9 cellular contexts compared by ENCODE assay signal in the genomic region with DNA sequence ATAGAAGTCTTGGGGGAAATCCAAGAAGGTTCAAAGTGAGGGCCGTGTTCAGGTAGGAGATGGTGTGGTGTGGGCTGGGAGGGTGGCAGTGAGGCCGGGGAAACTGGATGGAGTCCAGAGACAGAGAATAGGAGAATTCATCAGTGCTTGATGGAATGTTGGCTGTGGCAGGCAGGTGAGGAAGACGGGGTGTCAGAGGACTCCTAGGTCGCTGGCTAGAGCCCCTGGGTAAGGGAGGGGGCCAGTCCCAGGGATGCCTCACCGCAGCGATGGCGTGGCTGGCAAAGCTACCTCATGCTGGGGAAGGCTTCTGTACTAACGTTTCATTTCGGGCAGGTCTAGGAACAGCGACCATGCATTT.
A peak's percentile ranks its signal among the peaks of the same experiment; 100 is the strongest.
DNase-seq lines count a peak whose midpoint lies in the region; ATAC-seq and TF ChIP-seq lines count a peak whose summit lies in the region.
"Had no signal": no experiment of that assay in that cellular context is flagged by ENCODE, and none has a peak within 500 bp of the region (broad histone marks: within the 10 kb centered on the region; RNA-seq: fewer than 3 reads in every experiment).

No MANE protein-coding gene starts in this region.

- H2AFZ ChIP-seq in PC-9: no peak overlapping the region
- H2AFZ ChIP-seq in neural progenitor cell (replicated peaks): peak overlapping the region; percentile 85

- H3K27me3 Mint-ChIP-seq in CD4-positive, CD25-positive, alpha-beta regulatory T cell: peaks cover 16% of the 10 kb centered on the region
- H3K27me3 Mint-ChIP-seq in endodermal cell (ENCODE audit: insufficient read depth): peaks cover 23% of the 10 kb centered on the region
- H3K27me3 Mint-ChIP-seq in neural progenitor cell (ENCODE audit: insufficient read depth, low read depth): peaks cover 12% of the 10 kb centered on the region

- H3K4me3 Mint-ChIP-seq in CD4-positive, CD25-positive, alpha-beta regulatory T cell: peak overlapping the region in 2 of 4 donors; percentile 77 to 88
- H3K4me3 Mint-ChIP-seq in endodermal cell: peak overlapping the region; percentile 79
- H3K4me3 Mint-ChIP-seq in neural progenitor cell: peak overlapping the region; percentile 84

- no peak overlapping the region for H3K27ac ChIP-seq in CD4-positive, CD25-positive, alpha-beta regulatory T cell (ENCODE audit: insufficient read depth, low read length, poor library complexity, severe bottlenecking)
- H3K27ac ChIP-seq in PC-9 (no peak overlapping the region), endodermal cell (ENCODE audit: low read depth, low read length) (peak overlapping the region; percentile 98), neural progenitor cell (no peak overlapping the region)
- H3K27ac ChIP-seq: HL-60 had no signal

- POLR2A ChIA-PET in PC-9 (lab: Charles Lee; ENCODE audit: unreplicated experiment): no interaction called here

- H3K27me3 ChIP-seq in CD4-positive, CD25-positive, alpha-beta regulatory T cell (ENCODE audit: control insufficient read depth, insufficient read depth, low read length): peaks cover 3% of the 10 kb centered on the region
- H3K27me3 ChIP-seq in PC-9 (ENCODE audit: insufficient read depth, low read depth) (peaks cover 47% of the 10 kb centered on the region; the same call in 1 of the 2 replicates), endodermal cell (ENCODE audit: control insufficient read depth, insufficient read depth, low read length, poor library complexity, severe bottlenecking) (peaks cover 9% of the 10 kb centered on the region), neural progenitor cell (no peaks in the 10 kb centered on the region)

- TF ChIP-seq CTCF in PC-9 (conservative IDR thresholded peaks at IDR 0.05) (no peak), endodermal cell (conservative IDR thresholded peaks at IDR 0.05) (no peak), neural progenitor cell (IDR thresholded peaks at IDR 0.05) (no peak)

- CTCF ChIA-PET in PC-9 (lab: Charles Lee): interaction anchor here (0.5 kb wide), 1 partner anchor 795 kb away, joined by 4 read pairs; no protein-coding TSS in a partner anchor

- H3K79me2 ChIP-seq in PC-9 (ENCODE audit: low read depth): no peaks in the 10 kb centered on the region
- no peaks in the 10 kb centered on the region for H3K79me2 ChIP-seq in neural progenitor cell (ENCODE audit: low read depth)

- H3K9me3 Mint-ChIP-seq in CD4-positive, CD25-positive, alpha-beta regulatory T cell: peaks cover 0 to 1% (median 0%) of the 10 kb centered on the region in 7 donors
- H3K9me3 Mint-ChIP-seq in endodermal cell (no peaks in the 10 kb centered on the region), neural progenitor cell (peaks cover 4% of the 10 kb centered on the region)

- no peaks in the 10 kb centered on the region for H3K9me2 ChIP-seq in PC-9 (ENCODE audit: insufficient read depth)

- 29 to 40% methylated on average over 8 to 10 of the region's 10 CpGs for WGBS in endodermal cell (ENCODE audit: insufficient coverage in 1 of 2, insufficient read length in 1 of 2), 2 experiments

- H3K36me3 Mint-ChIP-seq in CD4-positive, CD25-positive, alpha-beta regulatory T cell: no peaks in the 10 kb centered on the region
- H3K36me3 Mint-ChIP-seq in endodermal cell (ENCODE audit: low read depth): no peaks in the 10 kb centered on the region
- H3K36me3 Mint-ChIP-seq in neural progenitor cell: no peaks in the 10 kb centered on the region

- H3K4me3 ChIP-seq in CD4-positive, CD25-positive, alpha-beta regulatory T cell (ENCODE audit: low read depth, low read length): peak overlapping the region; percentile 13
- H3K4me3 ChIP-seq in PC-9: no peak overlapping the region
- peak overlapping the region; percentile 89 for H3K4me3 ChIP-seq in endodermal cell (ENCODE audit: low read length)
- H3K4me3 ChIP-seq in neural progenitor cell: peak overlapping the region; percentile 65

- H3K36me3 ChIP-seq in CD4-positive, CD25-positive, alpha-beta regulatory T cell (ENCODE audit: control insufficient read depth, insufficient read depth, low read length): no peaks in the 10 kb centered on the region
- no peaks in the 10 kb centered on the region for H3K36me3 ChIP-seq in PC-9 (ENCODE audit: low read depth)
- no peaks in the 10 kb centered on the region for H3K36me3 ChIP-seq in endodermal cell (ENCODE audit: control insufficient read depth, insufficient read depth, low read length)
- no peaks in the 10 kb centered on the region for H3K36me3 ChIP-seq in neural progenitor cell

- H4K20me1 ChIP-seq in PC-9 (ENCODE audit: insufficient read depth): no peaks in the 10 kb centered on the region
- no peaks in the 10 kb centered on the region for H4K20me1 ChIP-seq in neural progenitor cell (ENCODE audit: low read depth)

- H3F3A ChIP-seq in PC-9 (ENCODE audit: insufficient read depth, low read depth) (no peaks in the 10 kb centered on the region), neural progenitor cell (ENCODE audit: low read depth) (peaks cover 17% of the 10 kb centered on the region)

- ATAC-seq in CD4-positive, CD25-positive, alpha-beta regulatory T cell (ENCODE audit: low read depth in 2 of 2): no peak

- intact Hi-C loops in PC-9 (cut with micrococcal nuclease; ENCODE audit: unreplicated experiment): loop anchor here (1.0 kb wide), 1 partner anchor 24 kb away; no protein-coding TSS in a partner anchor

- H3K4me1 ChIP-seq in CD4-positive, CD25-positive, alpha-beta regulatory T cell (ENCODE audit: control insufficient read depth, insufficient read depth, low read length, poor library complexity, severe bottlenecking): peaks cover 5% of the 10 kb centered on the region
- no peaks in the 10 kb centered on the region for H3K4me1 ChIP-seq in PC-9 (replicated peaks; ENCODE audit: insufficient read depth)
- H3K4me1 ChIP-seq in endodermal cell (ENCODE audit: control insufficient read depth, insufficient read depth, low read length): peaks cover 3% of the 10 kb centered on the region
- H3K4me1 ChIP-seq in neural progenitor cell: peaks cover 21% of the 10 kb centered on the region

- H3K4me2 ChIP-seq in PC-9 (0 out of 2 replicates have a peak overlapping the region, but pooled peaks have one; percentile 59), neural progenitor cell (peak overlapping the region; percentile 77)

- no TSS peak for BruUV-seq in PC-9 (replicated peaks; lab: Mats Ljungman, UMichigan)

- H3K27ac Mint-ChIP-seq in CD4-positive, CD25-positive, alpha-beta regulatory T cell: peak overlapping the region in 1 of 3 donors; percentile 32
- H3K27ac Mint-ChIP-seq in endodermal cell (peak overlapping the region; percentile 99), neural progenitor cell (peak overlapping the region; percentile 99)

- H3K9ac ChIP-seq in endodermal cell (ENCODE audit: extremely low read depth, low read length, poor library complexity, severe bottlenecking): no peak overlapping the region
- H3K9ac ChIP-seq in neural progenitor cell: no peak overlapping the region

- no peak for DNase-seq in CD4-positive, CD25-positive, alpha-beta regulatory T cell
- DNase-seq in PC-9: no peak
- no peak for DNase-seq in endodermal cell
- no peak for DNase-seq in neural progenitor cell (ENCODE audit: low spot score)
- DNase-seq in NCI-H1436 (lab: John Stamatoyannopoulos, UW): no peak
- DNase-seq in NCI-H187 (lab: John Stamatoyannopoulos, UW): no peak
- no peak for DNase-seq in HuH-7.5 (ENCODE audit: low spot score)
- DNase-seq in stimulated activated CD4-positive, alpha-beta T cell treated with anti-CD3 and anti-CD28 coated beads, Interleukin-1b, Interleukin-23, amount 100 ng/mL, for 48 hours: no peak

- no peaks in the 10 kb centered on the region for H3K9me3 ChIP-seq in CD4-positive, CD25-positive, alpha-beta regulatory T cell (ENCODE audit: control insufficient read depth in 2 of 2, low read length in 2 of 2)
- H3K9me3 ChIP-seq in PC-9 (ENCODE audit: insufficient read depth, low read depth) (no peaks in the 10 kb centered on the region), endodermal cell (ENCODE audit: control insufficient read depth, low read length) (no peaks in the 10 kb centered on the region), neural progenitor cell (ENCODE audit: low read depth) (no peaks in the 10 kb centered on the region)

- peaks cover 0 to 12% (median 3%) of the 10 kb centered on the region in 4 donors for H3K4me1 Mint-ChIP-seq in CD4-positive, CD25-positive, alpha-beta regulatory T cell
- H3K4me1 Mint-ChIP-seq in endodermal cell (peaks cover 22% of the 10 kb centered on the region), neural progenitor cell (peaks cover 71% of the 10 kb centered on the region)
